8 cellular contexts compared by ENCODE assay signal in the genomic region with DNA sequence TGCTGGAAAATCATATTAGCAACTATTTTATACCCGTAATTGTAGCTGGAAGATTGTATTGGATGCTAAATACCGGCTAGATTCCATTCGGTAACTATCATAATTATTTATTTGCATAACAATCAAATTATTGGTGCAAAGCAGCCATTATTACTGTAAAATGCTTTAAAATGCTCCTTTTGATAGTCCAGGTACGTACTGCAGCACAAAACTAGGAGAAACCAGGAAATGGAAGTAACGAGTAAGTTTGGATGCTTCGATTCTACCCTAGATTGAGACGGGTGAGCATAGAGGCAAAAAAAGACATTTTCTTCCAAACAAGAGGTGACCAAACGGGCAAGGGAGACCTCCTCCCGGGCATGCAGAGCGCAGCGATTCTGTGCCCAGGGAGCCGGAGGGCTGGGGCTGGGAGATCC.
DNase-seq lines count a peak whose midpoint lies in the region; ATAC-seq and TF ChIP-seq lines count a peak whose summit lies in the region.

No MANE protein-coding gene starts in this region.

- H3K9me3 Mint-ChIP-seq in activated naive CD8-positive, alpha-beta T cell (ENCODE audit: low read depth) = no peaks in the 10 kb centered on the region
- no peaks in the 10 kb centered on the region for H3K9me3 Mint-ChIP-seq in stimulated activated naive CD8-positive, alpha-beta T cell treated with anti-CD3 and anti-CD28 coated beads, Interleukin-15, Interleukin-2, amounts not matched to agents 100 ng/mL and 50 ng/mL, for 24 hours

- no peak for DNase-seq in GM12865 (ENCODE audit: low read depth)
- no peak for DNase-seq in HCEC 1CT
- DNase-seq in AML-193 (lab: John Stamatoyannopoulos, UW) = no peak

- peak overlapping the region; percentile 97 for H3K4me3 Mint-ChIP-seq in activated naive CD8-positive, alpha-beta T cell
- peak overlapping the region; percentile 93 for H3K4me3 Mint-ChIP-seq in stimulated activated naive CD8-positive, alpha-beta T cell treated with anti-CD3 and anti-CD28 coated beads, Interleukin-15, Interleukin-2, amounts not matched to agents 100 ng/mL and 50 ng/mL, for 24 hours

- peak overlapping the region; percentile 97 for H3K27ac Mint-ChIP-seq in activated naive CD8-positive, alpha-beta T cell
- H3K27ac Mint-ChIP-seq in stimulated activated naive CD8-positive, alpha-beta T cell treated with anti-CD3 and anti-CD28 coated beads, Interleukin-15, Interleukin-2, amounts not matched to agents 100 ng/mL and 50 ng/mL, for 24 hours = peak overlapping the region; percentile 98

- TF ChIP-seq CTCF in GM12865 (IDR thresholded peaks at IDR 0.05; ENCODE audit: insufficient read depth, low read depth, low read length, missing control alignments) = no peak

- ATAC-seq in HG02938 (IDR thresholded peaks at IDR 0.05; ENCODE audit: unreplicated experiment) = peak; percentile 21
- ATAC-seq in GM19397 (IDR thresholded peaks at IDR 0.05; ENCODE audit: unreplicated experiment) = no peak

- no peaks in the 10 kb centered on the region for H3K27me3 Mint-ChIP-seq in activated naive CD8-positive, alpha-beta T cell
- H3K27me3 Mint-ChIP-seq in stimulated activated naive CD8-positive, alpha-beta T cell treated with anti-CD3 and anti-CD28 coated beads, Interleukin-15, Interleukin-2, amounts not matched to agents 100 ng/mL and 50 ng/mL, for 24 hours = peaks cover 3% of the 10 kb centered on the region

- H3K4me3 ChIP-seq in GM12865 (ENCODE audit: low read depth, low read length) (peak overlapping the region; percentile 97), iPS-18c (ENCODE audit: insufficient read depth, low read depth, low read length) (peak overlapping the region; percentile 95)

- peaks cover 23% of the 10 kb centered on the region for H3K4me1 Mint-ChIP-seq in activated naive CD8-positive, alpha-beta T cell (ENCODE audit: low read depth)
- peaks cover 43% of the 10 kb centered on the region for H3K4me1 Mint-ChIP-seq in stimulated activated naive CD8-positive, alpha-beta T cell treated with anti-CD3 and anti-CD28 coated beads, Interleukin-15, Interleukin-2, amounts not matched to agents 100 ng/mL and 50 ng/mL, for 24 hours (ENCODE audit: low read depth)

- H3K36me3 Mint-ChIP-seq in activated naive CD8-positive, alpha-beta T cell = peaks cover 4% of the 10 kb centered on the region
- H3K36me3 Mint-ChIP-seq in stimulated activated naive CD8-positive, alpha-beta T cell treated with anti-CD3 and anti-CD28 coated beads, Interleukin-15, Interleukin-2, amounts not matched to agents 100 ng/mL and 50 ng/mL, for 24 hours (ENCODE audit: low read depth) = peaks cover 17% of the 10 kb centered on the region

- no peaks in the 10 kb centered on the region for H3K9me3 ChIP-seq in iPS-18c (ENCODE audit: control insufficient read depth, insufficient read depth, low read length)
